In the genomic region with DNA sequence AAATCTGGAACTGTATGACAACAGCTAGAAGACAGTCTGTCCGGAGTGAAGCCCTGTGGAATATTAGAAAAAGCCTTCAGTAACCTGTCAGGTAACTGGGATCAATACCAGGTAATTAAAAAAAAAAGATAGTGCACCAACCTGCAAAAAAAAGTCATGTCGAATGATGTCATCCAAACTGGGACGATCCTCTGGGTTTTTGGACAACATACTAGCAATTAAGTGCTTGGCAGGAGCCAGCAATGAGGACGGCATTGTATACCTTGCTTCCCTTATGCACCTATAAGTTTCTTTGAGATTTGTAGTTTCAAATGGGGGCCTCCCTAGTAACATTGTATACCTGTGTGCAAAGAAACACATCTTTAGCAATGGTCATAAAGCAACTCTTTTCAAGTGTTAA, we compare ENCODE assay signal across 10 cellular contexts. TPM values are rescaled to one million over a fixed set of nuclear protein-coding genes. Genes with fewer than 3 reads are reported as not detected.
DNase-seq lines count a peak whose midpoint lies in the region; ATAC-seq, FAIRE-seq and TF ChIP-seq lines count a peak whose summit lies in the region.
"Had no signal": no experiment of that assay in that cellular context is flagged by ENCODE, and none has a peak within 500 bp of the region (broad histone marks: within the 10 kb centered on the region; RNA-seq: fewer than 3 reads in every experiment).

No MANE protein-coding gene starts in this region.

- H3K9me1 ChIP-seq in keratinocyte (ENCODE audit: control insufficient read depth, extremely low read depth, insufficient read depth, low read length): peaks cover 3% of the 10 kb centered on the region

- ATAC-seq in GM19463 (IDR thresholded peaks at IDR 0.05; ENCODE audit: unreplicated experiment): no peak
- ATAC-seq in GM21825 (IDR thresholded peaks at IDR 0.05; ENCODE audit: unreplicated experiment): no peak

- FAIRE-seq in keratinocyte (lab: Jason Lieb, UNC): no peak

- intact Hi-C loops in Calu3 (cut with micrococcal nuclease; ENCODE audit: unreplicated experiment): loop anchor here (5.0 to 10.0 kb wide), 2 partner anchors 120 to 372 kb away; no protein-coding TSS in a partner anchor
- intact Hi-C loops in OCI-LY7 (cut with micrococcal nuclease; ENCODE audit: unreplicated experiment): no loop called here

- H3K9ac ChIP-seq in keratinocyte (ENCODE audit: control insufficient read depth, extremely low read depth, insufficient read depth, low read length): peak overlapping the region; percentile 95

- POLR2A ChIA-PET in OCI-LY7 (lab: Charles Lee): no interaction called here

- no peak overlapping the region for H2AFZ ChIP-seq in keratinocyte (ENCODE audit: control insufficient read depth, low read length)
- no peak overlapping the region for H2AFZ ChIP-seq in OCI-LY7 (ENCODE audit: low read length)

- dilution Hi-C loops in keratinocyte (cut with MboI; ENCODE audit: extremely low pct_ligation_motif_present, low sequenced_read_pairs): no loop called here

- H3K4me1 Mint-ChIP-seq in Calu3 (ENCODE audit: low read depth, unreplicated experiment): peaks cover 42% of the 10 kb centered on the region
- peaks cover 12% of the 10 kb centered on the region for H3K4me1 Mint-ChIP-seq in activated naive CD8-positive, alpha-beta T cell treated with anti-CD3 and anti-CD28 coated beads for 36 hours

- H3K27ac Mint-ChIP-seq in Calu3 (ENCODE audit: unreplicated experiment): peak overlapping the region; percentile 85
- H3K27ac Mint-ChIP-seq in activated naive CD8-positive, alpha-beta T cell treated with anti-CD3 and anti-CD28 coated beads for 36 hours: no peak overlapping the region

- H3K4me2 ChIP-seq in keratinocyte (ENCODE audit: control insufficient read depth, extremely low read depth, insufficient read depth, low read depth, low read length) (peak overlapping the region; percentile 91), OCI-LY7 (ENCODE audit: low read length) (no peak overlapping the region)

- H3K4me1 ChIP-seq in keratinocyte (ENCODE audit: control insufficient read depth, extremely low read depth, insufficient read depth, low read length) (peaks cover 53% of the 10 kb centered on the region), OCI-LY7 (ENCODE audit: insufficient read depth, low read length, poor library complexity, severe bottlenecking) (no peaks in the 10 kb centered on the region)

- peak overlapping the region; percentile 76 for H3K4me3 Mint-ChIP-seq in Calu3 (ENCODE audit: low read depth, unreplicated experiment)
- no peak overlapping the region for H3K4me3 Mint-ChIP-seq in activated naive CD8-positive, alpha-beta T cell treated with anti-CD3 and anti-CD28 coated beads for 36 hours

- no peaks in the 10 kb centered on the region for H3K27me3 ChIP-seq in keratinocyte (ENCODE audit: control insufficient read depth, extremely low read depth, insufficient read depth, low read length)

- peaks cover 55% of the 10 kb centered on the region for H3K79me2 ChIP-seq in keratinocyte (ENCODE audit: control insufficient read depth, insufficient read depth, low read length)
- no peaks in the 10 kb centered on the region for H3K79me2 ChIP-seq in OCI-LY7 (ENCODE audit: insufficient read depth, low read depth, low read length)

- H3K36me3 Mint-ChIP-seq in Calu3 (ENCODE audit: insufficient read depth, unreplicated experiment): peaks cover 92% of the 10 kb centered on the region
- no peaks in the 10 kb centered on the region for H3K36me3 Mint-ChIP-seq in activated naive CD8-positive, alpha-beta T cell treated with anti-CD3 and anti-CD28 coated beads for 36 hours

- no peaks in the 10 kb centered on the region for H3K9me2 ChIP-seq in OCI-LY7 (ENCODE audit: insufficient read depth, low read length)

- H4K20me1 ChIP-seq in keratinocyte (ENCODE audit: control insufficient read depth, extremely low read depth, insufficient read depth, low read length) (peaks cover 44% of the 10 kb centered on the region), OCI-LY7 (ENCODE audit: insufficient read depth, low read length) (no peaks in the 10 kb centered on the region)

- H3K4me3 ChIP-seq in astrocyte of the spinal cord (ENCODE audit: low read depth, low read length): peak overlapping the region; percentile 90
- H3K4me3 ChIP-seq in keratinocyte (ENCODE audit: control insufficient read depth in 2 of 3, extremely low read depth in 1 of 3, insufficient read depth in 2 of 3, low read depth in 1 of 3, low read length in 3 of 3): peak overlapping the region; percentile 70 to 100 (median 100)
- peak overlapping the region; percentile 66 for H3K4me3 ChIP-seq in retinal pigment epithelial cell (ENCODE audit: low read length)
- H3K4me3 ChIP-seq in OCI-LY7 (ENCODE audit: low read depth, low read length, poor library complexity, severe bottlenecking): no peak overlapping the region

- H3K9me3 Mint-ChIP-seq in Calu3 (ENCODE audit: low read depth, unreplicated experiment): no peaks in the 10 kb centered on the region
- no peaks in the 10 kb centered on the region for H3K9me3 Mint-ChIP-seq in activated naive CD8-positive, alpha-beta T cell treated with anti-CD3 and anti-CD28 coated beads for 36 hours

- H3K36me3 ChIP-seq in keratinocyte (ENCODE audit: control insufficient read depth in 2 of 2, extremely low read depth in 1 of 2, insufficient read depth in 2 of 2, low read length in 2 of 2) (peaks cover 21 to 39% of the 10 kb centered on the region in 2 experiments), OCI-LY7 (ENCODE audit: insufficient read depth, low read length) (no peaks in the 10 kb centered on the region)

- no peaks in the 10 kb centered on the region for H3K9me3 ChIP-seq in keratinocyte (ENCODE audit: control insufficient read depth, low read depth, low read length)
- H3K9me3 ChIP-seq in OCI-LY7 (ENCODE audit: low read length): no peaks in the 10 kb centered on the region

- no peak for TF ChIP-seq CTCF in Calu3 (IDR thresholded peaks at IDR 0.05; ENCODE audit: unreplicated experiment)
- no peak for TF ChIP-seq CTCF in astrocyte of the spinal cord (IDR thresholded peaks at IDR 0.05; ENCODE audit: low read depth, low read length)
- no peak for TF ChIP-seq CTCF in keratinocyte (optimal IDR thresholded peaks at IDR 0.05 in 1 of 3, IDR thresholded peaks at IDR 0.05 in 1 of 3, conservative IDR thresholded peaks at IDR 0.05 in 1 of 3; ENCODE audit: extremely low read depth in 1 of 3, insufficient read depth in 2 of 3, low read length in 3 of 3)
- TF ChIP-seq CTCF in retinal pigment epithelial cell (conservative IDR thresholded peaks at IDR 0.05; ENCODE audit: low read depth, low read length): no peak
- TF ChIP-seq CTCF in OCI-LY7 (conservative IDR thresholded peaks at IDR 0.05; ENCODE audit: low read length): no peak

- CTCF ChIA-PET in Calu3 (lab: Charles Lee) (interaction anchor here (1.7 kb wide), 1 partner anchor 569 kb away, joined by 5 read pairs; no protein-coding TSS in a partner anchor), OCI-LY7 (lab: Charles Lee; ENCODE audit: unreplicated experiment) (no interaction called here)

- BruUV-seq in Calu3 (replicated peaks; lab: Mats Ljungman, UMichigan) (no TSS peak), OCI-LY7 (replicated peaks; lab: Mats Ljungman, UMichigan) (no TSS peak)

- DNase-seq in Calu3: no peak
- peak; percentile 23 for DNase-seq in astrocyte of the spinal cord (ENCODE audit: low read depth, low spot score)
- peak; percentile 56 for DNase-seq in keratinocyte (ENCODE audit: low read depth, low spot score)
- DNase-seq in retinal pigment epithelial cell (ENCODE audit: low read depth): no peak
- no peak for DNase-seq in activated naive CD8-positive, alpha-beta T cell treated with anti-CD3 and anti-CD28 coated beads for 36 hours
- DNase-seq in OCI-LY7 (ENCODE audit: low spot score): no peak
- DNase-seq: CD8-positive, alpha-beta memory T cell had no signal

- in situ Hi-C loops in astrocyte of the spinal cord (cut with HindIII; ENCODE audit: low sequenced_read_pairs): loop anchor here (25.0 kb wide), 2 partner anchors 670 to 970 kb away; a partner anchor contains a TSS

- H3K27me3 Mint-ChIP-seq in Calu3 (ENCODE audit: unreplicated experiment): no peaks in the 10 kb centered on the region
- H3K27me3 Mint-ChIP-seq in activated naive CD8-positive, alpha-beta T cell treated with anti-CD3 and anti-CD28 coated beads for 36 hours: peaks cover 6% of the 10 kb centered on the region

- peak overlapping the region; percentile 91 for H3K27ac ChIP-seq in keratinocyte (ENCODE audit: control insufficient read depth, insufficient read depth, low read length)
- no peak overlapping the region for H3K27ac ChIP-seq in OCI-LY7 (ENCODE audit: low read depth, low read length, poor library complexity, severe bottlenecking)

RNA-seq across cellular contexts. Expression of a gene that starts 2.8 kb away (rescaled TPM):
- 135 and 229 TPM in 2 replicates for total RNA-seq in Calu3 (2022)
- 178 to 295 TPM (median 294 TPM) in 3 replicates for polyA plus RNA-seq in keratinocyte
- 348 TPM for polyA plus RNA-seq in keratinocyte (2011; ENCODE audit: low read depth)
- polyA plus RNA-seq in keratinocyte (2011; cell fraction: cytosol; rRNA removed): 127 and 157 TPM in 2 replicates
- 454 and 553 TPM in 2 replicates for polyA plus RNA-seq in keratinocyte (2011; cell fraction: nucleus; rRNA removed)
- 179 and 228 TPM in 2 replicates for polyA plus RNA-seq in keratinocyte (2012; ENCODE audit: low replicate concordance)
- polyA minus RNA-seq in keratinocyte: 214 to 563 TPM (median 490 TPM) in 3 replicates
- 680 TPM for polyA minus RNA-seq in keratinocyte (2011; cell fraction: cytosol; rRNA and poly(A)+ RNA removed)
- 876 and 1,175 TPM in 2 replicates for polyA minus RNA-seq in keratinocyte (2011; cell fraction: nucleus; rRNA and poly(A)+ RNA removed)
- total RNA-seq in activated naive CD8-positive, alpha-beta T cell treated with anti-CD3 and anti-CD28 coated beads for 36 hours: 1 to 10 TPM; 2.3 to 4.1 TPM
- total RNA-seq in OCI-LY7 (2014; rRNA removed; shearing (Covaris generic)): 0.19 TPM in 1 of 2 replicates, not detected in the other
- 0.59 TPM in 1 of 2 replicates, not detected in the other for total RNA-seq in OCI-LY7 (2022)

RNA-seq across cellular contexts. Expression of a gene that starts 34.2 kb away (rescaled TPM):
- not detected in 2 replicates for total RNA-seq in Calu3 (2022)
- polyA plus RNA-seq in keratinocyte: not detected in 3 replicates
- not detected for polyA plus RNA-seq in keratinocyte (2011; ENCODE audit: low read depth)
- not detected in 2 replicates for polyA plus RNA-seq in keratinocyte (2011; cell fraction: cytosol; rRNA removed)
- polyA plus RNA-seq in keratinocyte (2011; cell fraction: nucleus; rRNA removed): not detected in 2 replicates
- polyA plus RNA-seq in keratinocyte (2012; ENCODE audit: low replicate concordance): not detected in 2 replicates
- polyA minus RNA-seq in keratinocyte: not detected in 3 replicates
- polyA minus RNA-seq in keratinocyte (2011; cell fraction: cytosol; rRNA and poly(A)+ RNA removed): not detected
- not detected in 2 replicates for polyA minus RNA-seq in keratinocyte (2011; cell fraction: nucleus; rRNA and poly(A)+ RNA removed)
- under 1 TPM; 0.22 to 0.23 TPM for total RNA-seq in activated naive CD8-positive, alpha-beta T cell treated with anti-CD3 and anti-CD28 coated beads for 36 hours
- total RNA-seq in OCI-LY7 (2014; rRNA removed; shearing (Covaris generic)): 15.1 and 16.6 TPM in 2 replicates
- total RNA-seq in OCI-LY7 (2022): 9.0 and 11.2 TPM in 2 replicates
- total RNA-seq: T-helper 2 cell treated with Interferon-gamma antibody and Interleukin-4, amounts not matched to agents 100 ng/mL and 5 ng/mL, for 36 hours had no signal

Comparison
In these comparisons a context has a peak if more than half of its experiments do, and no peak if none do; other contexts are left out.
1. DNase-seq: peak in astrocyte of the spinal cord (single experiment) and keratinocyte (single experiment); none in Calu3 (single experiment), retinal pigment epithelial cell (single experiment), activated naive CD8-positive, alpha-beta T cell treated with anti-CD3 and anti-CD28 coated beads for 36 hours (single experiment) and OCI-LY7 (single experiment).
2. RNA of a gene that starts 2.8 kb away (total RNA-seq): 135 to 229 TPM in Calu3; 2.3 to 4.1 TPM in activated naive CD8-positive, alpha-beta T cell treated with anti-CD3 and anti-CD28 coated beads for 36 hours and 0.19 to 0.59 TPM in OCI-LY7; every median in the first group is over 10 times any median in the second.